23 cellular contexts compared by ENCODE assay signal in the genomic region with DNA sequence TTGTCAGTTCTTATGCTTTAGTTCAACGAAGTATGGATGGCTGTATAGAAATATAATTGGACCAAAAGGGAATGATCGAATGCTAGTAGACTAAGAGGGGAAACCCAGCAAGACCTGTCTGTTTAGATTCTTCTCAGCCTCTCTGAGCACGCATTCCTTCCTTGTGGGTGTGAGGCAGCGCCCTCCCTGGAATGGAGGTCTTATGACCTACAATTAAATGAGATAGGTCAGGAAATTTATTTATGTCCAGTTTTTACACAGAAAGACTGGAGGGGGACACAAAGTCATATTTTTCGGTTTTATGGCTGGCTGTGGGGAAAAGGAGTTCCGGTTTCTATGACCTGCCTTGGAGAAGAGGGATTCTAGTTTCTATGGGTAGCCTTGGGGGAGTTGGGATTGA.
"Had no signal": no experiment of that assay in that cellular context is flagged by ENCODE, and none has a peak within 500 bp of the region (broad histone marks: within the 10 kb centered on the region; RNA-seq: fewer than 3 reads in every experiment).

No MANE protein-coding gene starts in this region.

- H3K4me3 Mint-ChIP-seq: activated naive CD4-positive, alpha-beta T cell treated with anti-CD3 and anti-CD28 coated beads, Interleukin-2, amount 10 ng/mL, durations not matched to agents 7 days and 5 days; activated naive CD8-positive, alpha-beta T cell treated with anti-CD3 and anti-CD28 coated beads, Interleukin-2, amount 10 ng/mL, durations not matched to agents 7 days and 5 days; activated T-cell treated with anti-CD3 and anti-CD28 coated beads, Interleukin-2, amount 50 U/mL, for 24 hours; brain; nephron; stimulated activated naive B cell treated with anti-CD40 and anti-IgM and Interleukin-4, amounts not matched to agents 10 μg/mL and 1 μg/mL and 100 μg/mL, for 72 hours had no signal

- H3K27me3 ChIP-seq: ascending aorta, cardiac muscle cell, esophagus muscularis mucosa, stomach, tibial artery had no signal

- H3K36me3 ChIP-seq: ascending aorta, cardiac muscle cell, esophagus muscularis mucosa, stomach, tibial artery had no signal

- H3K4me1 Mint-ChIP-seq: activated naive CD4-positive, alpha-beta T cell treated with anti-CD3 and anti-CD28 coated beads, Interleukin-2, amount 10 ng/mL, durations not matched to agents 7 days and 5 days; activated naive CD8-positive, alpha-beta T cell treated with anti-CD3 and anti-CD28 coated beads, Interleukin-2, amount 10 ng/mL, durations not matched to agents 7 days and 5 days; stimulated activated naive B cell treated with anti-CD40 and anti-IgM and Interleukin-4, amounts not matched to agents 10 μg/mL and 1 μg/mL and 100 μg/mL, for 72 hours had no signal

- H3K27me3 Mint-ChIP-seq: activated naive CD4-positive, alpha-beta T cell treated with anti-CD3 and anti-CD28 coated beads, Interleukin-2, amount 10 ng/mL, durations not matched to agents 7 days and 5 days; activated naive CD8-positive, alpha-beta T cell treated with anti-CD3 and anti-CD28 coated beads, Interleukin-2, amount 10 ng/mL, durations not matched to agents 7 days and 5 days had no signal

- H3K27ac ChIP-seq: ascending aorta, cardiac muscle cell, esophagus muscularis mucosa, stomach, tibial artery, VCaP had no signal

- ATAC-seq: activated CD4-positive, CD25-positive, alpha-beta regulatory T cell treated with anti-CD3 and anti-CD28 coated beads, Interleukin-2, amount 50 U/mL, for 24 hours; left cardiac atrium; left ventricle myocardium superior; stimulated activated naive B cell treated with anti-CD40 and anti-IgM and Interleukin-4, amounts not matched to agents 10 μg/mL and 1 μg/mL and 100 μg/mL, for 72 hours had no signal

- H3K4me1 ChIP-seq: ascending aorta, esophagus muscularis mucosa, tibial artery had no signal

- DNase-seq: activated CD4-positive, alpha-beta T cell treated with anti-CD3 and anti-CD28 coated beads for 48 hours; activated CD4-positive, alpha-beta T cell treated with anti-CD3 and anti-CD28 coated beads, Interleukin-2, amount 50 U/mL, for 48 hours; activated CD8-positive, alpha-beta memory T cell treated with anti-CD3 and anti-CD28 coated beads, Interleukin-2, amount 50 U/mL, for 48 hours; activated gamma-delta T cell; activated naive CD4-positive, alpha-beta T cell treated with anti-CD3 and anti-CD28 coated beads, Interleukin-2, amount 10 ng/mL, durations not matched to agents 7 days and 5 days; activated naive CD8-positive, alpha-beta T cell treated with anti-CD3 and anti-CD28 coated beads, Interleukin-2, amount 10 ng/mL, durations not matched to agents 7 days and 5 days; activated T-cell treated with anti-CD3 and anti-CD28 coated beads, Interleukin-2, amount 50 U/mL, for 24 hours; cortex of kidney; islet precursor cell; left cardiac atrium; left ventricle myocardium superior; stimulated activated CD4-positive, alpha-beta T cell treated with anti-CD3 and anti-CD28 coated beads, Interleukin-15, amount 100 ng/mL, for 24 hours; stimulated activated CD4-positive, alpha-beta T cell treated with anti-CD3 and anti-CD28 coated beads, Interleukin-2, amount 100 ng/mL, for 24 hours; stimulated activated naive B cell treated with anti-CD40 and anti-IgM and Interleukin-4, amounts not matched to agents 10 μg/mL and 1 μg/mL and 100 μg/mL, for 72 hours; stomach; tibial artery had no signal

- H3K27ac Mint-ChIP-seq: activated naive CD4-positive, alpha-beta T cell treated with anti-CD3 and anti-CD28 coated beads, Interleukin-2, amount 10 ng/mL, durations not matched to agents 7 days and 5 days; activated naive CD8-positive, alpha-beta T cell treated with anti-CD3 and anti-CD28 coated beads, Interleukin-2, amount 10 ng/mL, durations not matched to agents 7 days and 5 days; activated T-cell treated with anti-CD3 and anti-CD28 coated beads, Interleukin-2, amount 50 U/mL, for 24 hours; brain; nephron; stimulated activated naive B cell treated with anti-CD40 and anti-IgM and Interleukin-4, amounts not matched to agents 10 μg/mL and 1 μg/mL and 100 μg/mL, for 72 hours had no signal

- H3K36me3 Mint-ChIP-seq: activated naive CD4-positive, alpha-beta T cell treated with anti-CD3 and anti-CD28 coated beads, Interleukin-2, amount 10 ng/mL, durations not matched to agents 7 days and 5 days; activated naive CD8-positive, alpha-beta T cell treated with anti-CD3 and anti-CD28 coated beads, Interleukin-2, amount 10 ng/mL, durations not matched to agents 7 days and 5 days; brain; stimulated activated naive B cell treated with anti-CD40 and anti-IgM and Interleukin-4, amounts not matched to agents 10 μg/mL and 1 μg/mL and 100 μg/mL, for 72 hours had no signal

- H3K9me3 Mint-ChIP-seq: activated naive CD4-positive, alpha-beta T cell treated with anti-CD3 and anti-CD28 coated beads, Interleukin-2, amount 10 ng/mL, durations not matched to agents 7 days and 5 days; activated naive CD8-positive, alpha-beta T cell treated with anti-CD3 and anti-CD28 coated beads, Interleukin-2, amount 10 ng/mL, durations not matched to agents 7 days and 5 days; activated T-cell treated with anti-CD3 and anti-CD28 coated beads, Interleukin-2, amount 50 U/mL, for 24 hours; nephron had no signal

- H3K9me3 ChIP-seq: ascending aorta, esophagus muscularis mucosa, stomach, tibial artery had no signal

- H3K4me3 ChIP-seq: ascending aorta, cardiac muscle cell, esophagus muscularis mucosa, stomach, tibial artery had no signal
